ENCODE assay signal across 1 cellular context in genomic region chr17:47995241-47995935, GRCh38.
TF ChIP-seq lines count a peak whose summit lies in the region.

No MANE protein-coding gene starts in this region.

TF ChIP-seq in H1, 55 proteins besides CTCF, POLR2A, EP300 and RAD21:
- TF ChIP-seq KDM5A (IDR thresholded peaks at IDR 0.05; ENCODE audit: low read length): no peak
- no peak for TF ChIP-seq YY1 (IDR thresholded peaks at IDR 0.05; ENCODE audit: low read depth, low read length)
- no peak for TF ChIP-seq SAP30 (IDR thresholded peaks at IDR 0.05; ENCODE audit: insufficient read depth, insufficient replicate concordance, low read length)
- TF ChIP-seq, protein P1, sequence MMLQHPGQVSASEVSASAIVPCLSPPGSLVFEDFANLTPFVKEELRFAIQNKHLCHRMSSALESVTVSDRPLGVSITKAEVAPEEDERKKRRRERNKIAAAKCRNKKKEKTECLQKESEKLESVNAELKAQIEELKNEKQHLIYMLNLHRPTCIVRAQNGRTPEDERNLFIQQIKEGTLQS (IDR thresholded peaks at IDR 0.05; ENCODE audit: insufficient read depth, low read depth, low read length): no peak
- TF ChIP-seq RBBP5 (IDR thresholded peaks at IDR 0.05; ENCODE audit: borderline replicate concordance, low read depth, low read length): no peak
- TF ChIP-seq, protein P2, sequence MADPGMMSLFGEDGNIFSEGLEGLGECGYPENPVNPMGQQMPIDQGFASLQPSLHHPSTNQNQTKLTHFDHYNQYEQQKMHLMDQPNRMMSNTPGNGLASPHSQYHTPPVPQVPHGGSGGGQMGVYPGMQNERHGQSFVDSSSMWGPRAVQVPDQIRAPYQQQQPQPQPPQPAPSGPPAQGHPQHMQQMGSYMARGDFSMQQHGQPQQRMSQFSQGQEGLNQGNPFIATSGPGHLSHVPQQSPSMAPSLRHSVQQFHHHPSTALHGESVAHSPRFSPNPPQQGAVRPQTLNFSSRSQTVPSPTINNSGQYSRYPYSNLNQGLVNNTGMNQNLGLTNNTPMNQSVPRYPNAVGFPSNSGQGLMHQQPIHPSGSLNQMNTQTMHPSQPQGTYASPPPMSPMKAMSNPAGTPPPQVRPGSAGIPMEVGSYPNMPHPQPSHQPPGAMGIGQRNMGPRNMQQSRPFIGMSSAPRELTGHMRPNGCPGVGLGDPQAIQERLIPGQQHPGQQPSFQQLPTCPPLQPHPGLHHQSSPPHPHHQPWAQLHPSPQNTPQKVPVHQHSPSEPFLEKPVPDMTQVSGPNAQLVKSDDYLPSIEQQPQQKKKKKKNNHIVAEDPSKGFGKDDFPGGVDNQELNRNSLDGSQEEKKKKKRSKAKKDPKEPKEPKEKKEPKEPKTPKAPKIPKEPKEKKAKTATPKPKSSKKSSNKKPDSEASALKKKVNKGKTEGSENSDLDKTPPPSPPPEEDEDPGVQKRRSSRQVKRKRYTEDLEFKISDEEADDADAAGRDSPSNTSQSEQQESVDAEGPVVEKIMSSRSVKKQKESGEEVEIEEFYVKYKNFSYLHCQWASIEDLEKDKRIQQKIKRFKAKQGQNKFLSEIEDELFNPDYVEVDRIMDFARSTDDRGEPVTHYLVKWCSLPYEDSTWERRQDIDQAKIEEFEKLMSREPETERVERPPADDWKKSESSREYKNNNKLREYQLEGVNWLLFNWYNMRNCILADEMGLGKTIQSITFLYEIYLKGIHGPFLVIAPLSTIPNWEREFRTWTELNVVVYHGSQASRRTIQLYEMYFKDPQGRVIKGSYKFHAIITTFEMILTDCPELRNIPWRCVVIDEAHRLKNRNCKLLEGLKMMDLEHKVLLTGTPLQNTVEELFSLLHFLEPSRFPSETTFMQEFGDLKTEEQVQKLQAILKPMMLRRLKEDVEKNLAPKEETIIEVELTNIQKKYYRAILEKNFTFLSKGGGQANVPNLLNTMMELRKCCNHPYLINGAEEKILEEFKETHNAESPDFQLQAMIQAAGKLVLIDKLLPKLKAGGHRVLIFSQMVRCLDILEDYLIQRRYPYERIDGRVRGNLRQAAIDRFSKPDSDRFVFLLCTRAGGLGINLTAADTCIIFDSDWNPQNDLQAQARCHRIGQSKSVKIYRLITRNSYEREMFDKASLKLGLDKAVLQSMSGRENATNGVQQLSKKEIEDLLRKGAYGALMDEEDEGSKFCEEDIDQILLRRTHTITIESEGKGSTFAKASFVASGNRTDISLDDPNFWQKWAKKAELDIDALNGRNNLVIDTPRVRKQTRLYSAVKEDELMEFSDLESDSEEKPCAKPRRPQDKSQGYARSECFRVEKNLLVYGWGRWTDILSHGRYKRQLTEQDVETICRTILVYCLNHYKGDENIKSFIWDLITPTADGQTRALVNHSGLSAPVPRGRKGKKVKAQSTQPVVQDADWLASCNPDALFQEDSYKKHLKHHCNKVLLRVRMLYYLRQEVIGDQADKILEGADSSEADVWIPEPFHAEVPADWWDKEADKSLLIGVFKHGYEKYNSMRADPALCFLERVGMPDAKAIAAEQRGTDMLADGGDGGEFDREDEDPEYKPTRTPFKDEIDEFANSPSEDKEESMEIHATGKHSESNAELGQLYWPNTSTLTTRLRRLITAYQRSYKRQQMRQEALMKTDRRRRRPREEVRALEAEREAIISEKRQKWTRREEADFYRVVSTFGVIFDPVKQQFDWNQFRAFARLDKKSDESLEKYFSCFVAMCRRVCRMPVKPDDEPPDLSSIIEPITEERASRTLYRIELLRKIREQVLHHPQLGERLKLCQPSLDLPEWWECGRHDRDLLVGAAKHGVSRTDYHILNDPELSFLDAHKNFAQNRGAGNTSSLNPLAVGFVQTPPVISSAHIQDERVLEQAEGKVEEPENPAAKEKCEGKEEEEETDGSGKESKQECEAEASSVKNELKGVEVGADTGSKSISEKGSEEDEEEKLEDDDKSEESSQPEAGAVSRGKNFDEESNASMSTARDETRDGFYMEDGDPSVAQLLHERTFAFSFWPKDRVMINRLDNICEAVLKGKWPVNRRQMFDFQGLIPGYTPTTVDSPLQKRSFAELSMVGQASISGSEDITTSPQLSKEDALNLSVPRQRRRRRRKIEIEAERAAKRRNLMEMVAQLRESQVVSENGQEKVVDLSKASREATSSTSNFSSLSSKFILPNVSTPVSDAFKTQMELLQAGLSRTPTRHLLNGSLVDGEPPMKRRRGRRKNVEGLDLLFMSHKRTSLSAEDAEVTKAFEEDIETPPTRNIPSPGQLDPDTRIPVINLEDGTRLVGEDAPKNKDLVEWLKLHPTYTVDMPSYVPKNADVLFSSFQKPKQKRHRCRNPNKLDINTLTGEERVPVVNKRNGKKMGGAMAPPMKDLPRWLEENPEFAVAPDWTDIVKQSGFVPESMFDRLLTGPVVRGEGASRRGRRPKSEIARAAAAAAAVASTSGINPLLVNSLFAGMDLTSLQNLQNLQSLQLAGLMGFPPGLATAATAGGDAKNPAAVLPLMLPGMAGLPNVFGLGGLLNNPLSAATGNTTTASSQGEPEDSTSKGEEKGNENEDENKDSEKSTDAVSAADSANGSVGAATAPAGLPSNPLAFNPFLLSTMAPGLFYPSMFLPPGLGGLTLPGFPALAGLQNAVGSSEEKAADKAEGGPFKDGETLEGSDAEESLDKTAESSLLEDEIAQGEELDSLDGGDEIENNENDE (IDR thresholded peaks at IDR 0.05; ENCODE audit: insufficient replicate concordance, low read length): no peak
- TF ChIP-seq ZNF274 (IDR thresholded peaks at IDR 0.05; ENCODE audit: borderline replicate concordance, extremely low read depth, low read length): no peak
- no peak for TF ChIP-seq KDM1A (IDR thresholded peaks at IDR 0.05; ENCODE audit: borderline replicate concordance, low read length)
- TF ChIP-seq FOSL1 (IDR thresholded peaks at IDR 0.05; ENCODE audit: insufficient read depth, low read depth, low read length): no peak
- TF ChIP-seq RNF2 (IDR thresholded peaks at IDR 0.05; ENCODE audit: borderline replicate concordance, low read depth, low read length, missing control alignments, poor library complexity, severe bottlenecking): no peak
- TF ChIP-seq CTBP2 (IDR thresholded peaks at IDR 0.05; ENCODE audit: borderline replicate concordance, insufficient read depth, insufficient read length, low read length): no peak
- no peak for TF ChIP-seq JUND (IDR thresholded peaks at IDR 0.05; ENCODE audit: low read length)
- no peak for TF ChIP-seq BRCA1 (IDR thresholded peaks at IDR 0.05; ENCODE audit: low read depth, low read length)
- no peak for TF ChIP-seq PHF8 (conservative IDR thresholded peaks at IDR 0.05; ENCODE audit: low read depth, low read length)
- TF ChIP-seq E2F6 (IDR thresholded peaks at IDR 0.05): no peak
TF ChIP-seq in H1: peak in this region for 0.
